In genomic region chr19:51691122-51692064, GRCh38 we compare ENCODE assay signal across 8 cellular contexts. TPM values are rescaled to one million over a fixed set of nuclear protein-coding genes. Genes with fewer than 3 reads are reported as not detected.
A peak's percentile ranks its signal among the peaks of the same experiment; 100 is the strongest.
DNase-seq lines count a peak whose midpoint lies in the region; ATAC-seq lines count a peak whose summit lies in the region.

No MANE protein-coding gene starts in this region.

- peaks cover 3% of the 10 kb centered on the region for H3K36me3 ChIP-seq in iPS-18a (ENCODE audit: control insufficient read depth, low read depth, low read length)

- peaks cover 20% of the 10 kb centered on the region for H3K4me1 Mint-ChIP-seq in activated naive CD4-positive, alpha-beta T cell treated with anti-CD3 and anti-CD28 coated beads, Interleukin-2, amount 50 U/mL, for 24 hours
- peaks cover 37% of the 10 kb centered on the region for H3K4me1 Mint-ChIP-seq in stimulated activated effector memory CD8-positive, alpha-beta T cell treated with anti-CD3 and anti-CD28 coated beads, Interleukin-12 subunit alpha, Interleukin-12 subunit beta, amount 100 ng/mL, for 72 hours

- H3K27me3 Mint-ChIP-seq in activated naive CD4-positive, alpha-beta T cell treated with anti-CD3 and anti-CD28 coated beads, Interleukin-2, amount 50 U/mL, for 24 hours, result no peaks in the 10 kb centered on the region

- no peak for ATAC-seq in activated naive CD4-positive, alpha-beta T cell treated with anti-CD3 and anti-CD28 coated beads, Interleukin-2, amount 50 U/mL, for 72 hours
- no peak for ATAC-seq in stimulated activated effector memory CD8-positive, alpha-beta T cell treated with anti-CD3 and anti-CD28 coated beads, Interleukin-12 subunit alpha, Interleukin-12 subunit beta, amount 100 ng/mL, for 72 hours

- H3K9me3 Mint-ChIP-seq in activated naive CD4-positive, alpha-beta T cell treated with anti-CD3 and anti-CD28 coated beads, Interleukin-2, amount 50 U/mL, for 24 hours, result no peaks in the 10 kb centered on the region
- no peaks in the 10 kb centered on the region for H3K9me3 Mint-ChIP-seq in activated naive CD4-positive, alpha-beta T cell treated with anti-CD3 and anti-CD28 coated beads, Interleukin-2, amount 50 U/mL, for 72 hours
- no peaks in the 10 kb centered on the region for H3K9me3 Mint-ChIP-seq in stimulated activated effector memory CD8-positive, alpha-beta T cell treated with anti-CD3 and anti-CD28 coated beads, Interleukin-12 subunit alpha, Interleukin-12 subunit beta, amount 100 ng/mL, for 72 hours

- peak overlapping the region; percentile 12 for H3K9ac ChIP-seq in iPS-18a (ENCODE audit: low read length)

- H3K4me1 ChIP-seq in iPS-18a (ENCODE audit: control insufficient read depth, low read depth, low read length), result peaks cover 18% of the 10 kb centered on the region

- no peaks in the 10 kb centered on the region for H3K27me3 ChIP-seq in iPS-18a (ENCODE audit: control insufficient read depth, insufficient read depth, low read length)

- no peaks in the 10 kb centered on the region for H3K9me3 ChIP-seq in iPS-18a (ENCODE audit: control insufficient read depth, low read depth, low read length)

- H3K36me3 Mint-ChIP-seq in activated naive CD4-positive, alpha-beta T cell treated with anti-CD3 and anti-CD28 coated beads, Interleukin-2, amount 50 U/mL, for 24 hours, result no peaks in the 10 kb centered on the region
- H3K36me3 Mint-ChIP-seq in activated naive CD4-positive, alpha-beta T cell treated with anti-CD3 and anti-CD28 coated beads, Interleukin-2, amount 50 U/mL, for 72 hours, result no peaks in the 10 kb centered on the region
- H3K36me3 Mint-ChIP-seq in stimulated activated effector memory CD8-positive, alpha-beta T cell treated with anti-CD3 and anti-CD28 coated beads, Interleukin-12 subunit alpha, Interleukin-12 subunit beta, amount 100 ng/mL, for 72 hours, result no peaks in the 10 kb centered on the region

- no peak overlapping the region for H3K27ac ChIP-seq in iPS-18a (ENCODE audit: low read length)

- no peak for DNase-seq in activated naive CD4-positive, alpha-beta T cell treated with anti-CD3 and anti-CD28 coated beads, Interleukin-2, amount 50 U/mL, for 16 hours
- DNase-seq in activated naive CD4-positive, alpha-beta T cell treated with anti-CD3 and anti-CD28 coated beads, Interleukin-2, amount 50 U/mL, for 72 hours (ENCODE audit: low spot score in 2 of 2), result no peak
- DNase-seq in stimulated activated effector memory CD8-positive, alpha-beta T cell treated with anti-CD3 and anti-CD28 coated beads, Interleukin-12 subunit alpha, Interleukin-12 subunit beta, amount 100 ng/mL, for 72 hours (ENCODE audit: low spot score in 2 of 2), result no peak
- no peak for DNase-seq in NCI-H446 treated with DMSO at 0.1 percent for 48 hours (lab: John Stamatoyannopoulos, UW)
- no peak for DNase-seq in NCI-H1436 treated with DMSO at 0.1 percent for 48 hours (lab: John Stamatoyannopoulos, UW)
- DNase-seq in stimulated activated CD4-positive, alpha-beta T cell treated with anti-CD3 and anti-CD28 coated beads, Interleukin-4, amount 100 ng/mL, for 1 hour, result no peak

- H3K4me3 ChIP-seq in iPS-18a (ENCODE audit: low read length), result peak overlapping the region; percentile 85

- H3K4me3 Mint-ChIP-seq in activated naive CD4-positive, alpha-beta T cell treated with anti-CD3 and anti-CD28 coated beads, Interleukin-2, amount 50 U/mL, for 24 hours, result peak overlapping the region; percentile 60
- H3K4me3 Mint-ChIP-seq in stimulated activated effector memory CD8-positive, alpha-beta T cell treated with anti-CD3 and anti-CD28 coated beads, Interleukin-12 subunit alpha, Interleukin-12 subunit beta, amount 100 ng/mL, for 72 hours, result peak overlapping the region; percentile 76

- H3K27ac Mint-ChIP-seq in activated naive CD4-positive, alpha-beta T cell treated with anti-CD3 and anti-CD28 coated beads, Interleukin-2, amount 50 U/mL, for 24 hours, result peak overlapping the region; percentile 6
- H3K27ac Mint-ChIP-seq in activated naive CD4-positive, alpha-beta T cell treated with anti-CD3 and anti-CD28 coated beads, Interleukin-2, amount 50 U/mL, for 72 hours, result peak overlapping the region; percentile 76 to 83
- peak overlapping the region; percentile 90 for H3K27ac Mint-ChIP-seq in stimulated activated effector memory CD8-positive, alpha-beta T cell treated with anti-CD3 and anti-CD28 coated beads, Interleukin-12 subunit alpha, Interleukin-12 subunit beta, amount 100 ng/mL, for 72 hours

RNA-seq across cellular contexts. Expression of gene SPACA6, which starts 1.7 kb away (rescaled TPM):
- total RNA-seq in activated naive CD4-positive, alpha-beta T cell treated with anti-CD3 and anti-CD28 coated beads, Interleukin-2, amount 50 U/mL, for 72 hours, result 10 to 100 TPM in 1 of 2 donors, 1 to 10 TPM in 1; 9.3 to 13.7 TPM

RNA-seq across cellular contexts. Expression of gene HAS1, which starts 32.4 kb away (rescaled TPM):
- total RNA-seq in activated naive CD4-positive, alpha-beta T cell treated with anti-CD3 and anti-CD28 coated beads, Interleukin-2, amount 50 U/mL, for 72 hours, result not detected

RNA-seq across cellular contexts. Expression of gene SIGLEC14, which starts 44.8 kb away (rescaled TPM):
- total RNA-seq in activated naive CD4-positive, alpha-beta T cell treated with anti-CD3 and anti-CD28 coated beads, Interleukin-2, amount 50 U/mL, for 72 hours, result under 1 TPM in 1 of 2 donors, not detected in 1; 0.47 TPM

Comparison
In these comparisons a context has a peak if more than half of its experiments do, and no peak if none do; other contexts are left out.
1. H3K27ac Mint-ChIP-seq: peak in every context shown above with its lines; median percentile 90 in stimulated activated effector memory CD8-positive, alpha-beta T cell treated with anti-CD3 and anti-CD28 coated beads, Interleukin-12 subunit alpha, Interleukin-12 subunit beta, amount 100 ng/mL, for 72 hours; 80 in activated naive CD4-positive, alpha-beta T cell treated with anti-CD3 and anti-CD28 coated beads, Interleukin-2, amount 50 U/mL, for 72 hours; 6 in activated naive CD4-positive, alpha-beta T cell treated with anti-CD3 and anti-CD28 coated beads, Interleukin-2, amount 50 U/mL, for 24 hours.